ENCODE assay signal across 8 cellular contexts in genomic region chr13:42991892-42992584, GRCh38.
DNase-seq lines count a peak whose midpoint lies in the region; ATAC-seq and TF ChIP-seq lines count a peak whose summit lies in the region.

A gene with protein sequence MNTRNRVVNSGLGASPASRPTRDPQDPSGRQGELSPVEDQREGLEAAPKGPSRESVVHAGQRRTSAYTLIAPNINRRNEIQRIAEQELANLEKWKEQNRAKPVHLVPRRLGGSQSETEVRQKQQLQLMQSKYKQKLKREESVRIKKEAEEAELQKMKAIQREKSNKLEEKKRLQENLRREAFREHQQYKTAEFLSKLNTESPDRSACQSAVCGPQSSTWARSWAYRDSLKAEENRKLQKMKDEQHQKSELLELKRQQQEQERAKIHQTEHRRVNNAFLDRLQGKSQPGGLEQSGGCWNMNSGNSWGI (minus strand): TSS chr13:42992241. CDS start chr13:42992165, 76 bp downstream.

- H3K36me3 ChIP-seq in brain microvascular endothelial cell (replicated peaks), result no peaks in the 10 kb centered on the region

- in situ Hi-C loops in brain microvascular endothelial cell (cut with HindIII; ENCODE audit: low pct_ligation_motif_present, low sequenced_read_pairs), result no loop called here

- DNase-seq in AG09309 (ENCODE audit: low read depth), result no peak
- peak; percentile 76 for DNase-seq in UCSD-AML1 (lab: John Stamatoyannopoulos, UW; ENCODE audit: unreplicated experiment)
- DNase-seq in brain microvascular endothelial cell, result peak; percentile 85
- DNase-seq in iPS-NIHi11 (ENCODE audit: low spot score), result peak; percentile 48
- peak; percentile 44 to 68 for DNase-seq in stimulated activated CD4-positive, alpha-beta T cell treated with anti-CD3 and anti-CD28 coated beads, Interleukin-12 subunit alpha, Interleukin-12 subunit beta, amount 100 ng/mL, for 24 hours (ENCODE audit: low read depth in 2 of 2)
- DNase-seq in NCI-H82 (lab: John Stamatoyannopoulos, UW), result no peak

- peak within 1 kb of the TSS; percentile 86 for H3K27ac ChIP-seq in brain microvascular endothelial cell

- TF ChIP-seq CTCF in AG09309 (IDR thresholded peaks at IDR 0.05; ENCODE audit: control insufficient read depth, insufficient read depth, low read depth, low read length, missing control alignments) (no peak), brain microvascular endothelial cell (IDR thresholded peaks at IDR 0.05; ENCODE audit: low read depth, low read length, missing control alignments) (no peak)

- H3K27me3 ChIP-seq in brain microvascular endothelial cell (replicated peaks), result no peaks in the 10 kb centered on the region

- peak within 1 kb of the TSS; percentile 73 for H3K4me3 ChIP-seq in AG09309 (ENCODE audit: control insufficient read depth, low read depth, low read length)
- peak within 1 kb of the TSS; percentile 64 for H3K4me3 ChIP-seq in brain microvascular endothelial cell (ENCODE audit: low read depth, low read length)

- peak; percentile 79 for ATAC-seq in GM19324 (IDR thresholded peaks at IDR 0.05; ENCODE audit: low FRiP score, unreplicated experiment)
- ATAC-seq in HG03442 (IDR thresholded peaks at IDR 0.05; ENCODE audit: unreplicated experiment), result peak; percentile 71

Comparison
In these comparisons a context has a peak if more than half of its experiments do, and no peak if none do; other contexts are left out.
1. DNase-seq: peak in UCSD-AML1 (single experiment), brain microvascular endothelial cell (single experiment), iPS-NIHi11 (single experiment) and stimulated activated CD4-positive, alpha-beta T cell treated with anti-CD3 and anti-CD28 coated beads, Interleukin-12 subunit alpha, Interleukin-12 subunit beta, amount 100 ng/mL, for 24 hours (2 of 2); none in AG09309 (single experiment) and NCI-H82 (single experiment).